In the genomic region with DNA sequence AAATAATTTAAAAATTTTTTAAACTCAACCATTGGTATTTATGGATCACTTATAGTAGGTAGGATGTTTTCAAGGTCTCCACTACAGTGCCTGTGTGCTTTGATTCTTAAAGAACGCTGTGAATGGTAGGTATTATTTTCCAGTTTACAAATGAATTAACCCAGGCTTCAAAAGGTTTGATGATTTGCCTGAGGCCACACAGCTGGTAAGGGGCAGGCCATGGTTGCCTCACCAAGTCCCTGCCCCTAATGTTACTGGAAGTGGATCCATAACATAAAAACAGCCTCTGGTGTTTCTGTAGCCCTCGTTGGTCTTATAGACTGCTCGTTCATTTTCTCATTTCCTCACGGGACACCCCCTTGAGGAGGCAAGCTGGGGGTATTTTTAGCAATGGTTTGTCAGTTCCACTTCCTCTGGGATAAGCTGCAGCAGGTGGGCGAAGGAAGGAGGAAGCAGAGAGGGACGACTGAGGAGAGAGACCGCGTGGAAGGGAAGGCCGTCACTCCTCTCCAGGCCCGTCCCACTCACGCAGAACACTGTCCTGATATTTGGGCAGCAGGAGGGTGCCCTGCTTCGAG, we compare ENCODE assay signal across 13 cellular contexts. TPM values are rescaled to one million over a fixed set of nuclear protein-coding genes. Genes with fewer than 3 reads are reported as not detected.
DNase-seq lines count a peak whose midpoint lies in the region; ATAC-seq and TF ChIP-seq lines count a peak whose summit lies in the region.
"Had no signal": no experiment of that assay in that cellular context is flagged by ENCODE, and none has a peak within 500 bp of the region (broad histone marks: within the 10 kb centered on the region; RNA-seq: fewer than 3 reads in every experiment).

No MANE protein-coding gene starts in this region.

- intact Hi-C loops in activated CD8-positive, alpha-beta T cell treated with anti-CD3 and anti-CD28 coated beads for 36 hours (cut with micrococcal nuclease), result loop anchor here (5.0 kb wide), 2 partner anchors 268 to 448 kb away; no protein-coding TSS in a partner anchor
- intact Hi-C loops in sciatic nerve (cut with DNase I), result no loop called here
- intact Hi-C loops in dorsolateral prefrontal cortex (cut with DNase I), result loop anchor here (5.0 to 10.0 kb wide), 5 partner anchors 83 to 445 kb away; a partner anchor contains a TSS

- no peak for TF ChIP-seq CTCF in activated CD8-positive, alpha-beta T cell treated with anti-CD3 and anti-CD28 coated beads for 36 hours (IDR thresholded peaks at IDR 0.05)
- no peak for TF ChIP-seq CTCF in dorsolateral prefrontal cortex (IDR thresholded peaks at IDR 0.05 in 54 of 56, conservative IDR thresholded peaks at IDR 0.05 in 2 of 56; ENCODE audit: low read depth in 1 of 56, partially characterized antibody in 56 of 56)

- peak overlapping the region in 1 of 3 donors; percentile 91 for H3K27ac Mint-ChIP-seq in IgD-negative memory B cell
- H3K27ac Mint-ChIP-seq in activated CD8-positive, alpha-beta T cell treated with anti-CD3 and anti-CD28 coated beads for 36 hours, result peak overlapping the region; percentile 58
- H3K27ac Mint-ChIP-seq: activated T-helper 17 cell treated with anti-CD3 and anti-CD28 coated beads, Interleukin-2, amount 50 U/mL, for 72 hours had no signal

- H3K27me3 Mint-ChIP-seq in IgD-negative memory B cell, result no peaks in the 10 kb centered on the region
- H3K27me3 Mint-ChIP-seq in activated CD8-positive, alpha-beta T cell treated with anti-CD3 and anti-CD28 coated beads for 36 hours, result no peaks in the 10 kb centered on the region
- H3K27me3 Mint-ChIP-seq: activated T-helper 17 cell treated with anti-CD3 and anti-CD28 coated beads, Interleukin-2, amount 50 U/mL, for 72 hours had no signal

- no peak for ATAC-seq in activated CD8-positive, alpha-beta T cell treated with anti-CD3 and anti-CD28 coated beads for 36 hours
- ATAC-seq in sciatic nerve, result peak; percentile 23
- ATAC-seq: A549; activated T-helper 17 cell treated with anti-CD3 and anti-CD28 coated beads, Interleukin-2, amount 50 U/mL, for 72 hours had no signal

- DNase-seq in SIG-M5 treated with dmso at 0.1 percent for 504 hours (lab: John Stamatoyannopoulos, UW; ENCODE audit: unreplicated experiment) (peak; percentile 41), SIG-M5 (lab: John Stamatoyannopoulos, UW) (no peak), sciatic nerve (ENCODE audit: low spot score) (no peak), dorsolateral prefrontal cortex (no peak), SW480 (ENCODE audit: low spot score) (no peak)
- no peak for DNase-seq in activated CD8-positive, alpha-beta T cell treated with anti-CD3 and anti-CD28 coated beads for 36 hours
- no peak for DNase-seq in stimulated activated naive CD4-positive, alpha-beta T cell (lab: John Stamatoyannopoulos, UW)
- DNase-seq: erythroblast; stimulated activated CD4-positive, alpha-beta T cell treated with anti-CD3 and anti-CD28 coated beads, Interleukin-12 subunit alpha, Interleukin-12 subunit beta, amount 100 ng/mL, for 4 hours had no signal

- no peak overlapping the region for H3K27ac ChIP-seq in dorsolateral prefrontal cortex
- H3K27ac ChIP-seq: A549, cardiac muscle cell had no signal

- H3K4me3 Mint-ChIP-seq in IgD-negative memory B cell, result peak overlapping the region in 3 of 4 donors; percentile 25 to 69 (median 57)
- H3K4me3 Mint-ChIP-seq in activated CD8-positive, alpha-beta T cell treated with anti-CD3 and anti-CD28 coated beads for 36 hours, result no peak overlapping the region

- no peaks in the 10 kb centered on the region for H3K27me3 ChIP-seq in dorsolateral prefrontal cortex
- H3K27me3 ChIP-seq: cardiac muscle cell had no signal

- POLR2A ChIA-PET in activated CD8-positive, alpha-beta T cell treated with anti-CD3 and anti-CD28 coated beads for 36 hours (lab: Charles Lee), result no interaction called here

- no peaks in the 10 kb centered on the region for H3K9me3 Mint-ChIP-seq in IgD-negative memory B cell
- H3K9me3 Mint-ChIP-seq in activated CD8-positive, alpha-beta T cell treated with anti-CD3 and anti-CD28 coated beads for 36 hours, result no peaks in the 10 kb centered on the region
- H3K9me3 Mint-ChIP-seq: activated T-helper 17 cell treated with anti-CD3 and anti-CD28 coated beads, Interleukin-2, amount 50 U/mL, for 72 hours had no signal

- H3K4me3 ChIP-seq in dorsolateral prefrontal cortex, result no peak overlapping the region
- H3K4me3 ChIP-seq: A549, cardiac muscle cell had no signal

- peaks cover 1% of the 10 kb centered on the region for H3K36me3 Mint-ChIP-seq in IgD-negative memory B cell
- peaks cover 2% of the 10 kb centered on the region for H3K36me3 Mint-ChIP-seq in activated CD8-positive, alpha-beta T cell treated with anti-CD3 and anti-CD28 coated beads for 36 hours (ENCODE audit: low read depth)

- H3K4me1 Mint-ChIP-seq in IgD-negative memory B cell, result peaks cover 27 to 40% (median 32%) of the 10 kb centered on the region in 3 donors
- H3K4me1 Mint-ChIP-seq in activated CD8-positive, alpha-beta T cell treated with anti-CD3 and anti-CD28 coated beads for 36 hours (ENCODE audit: low read depth), result peaks cover 34% of the 10 kb centered on the region

- CTCF ChIA-PET in activated CD8-positive, alpha-beta T cell treated with anti-CD3 and anti-CD28 coated beads for 36 hours (lab: Charles Lee), result no interaction called here

RNA-seq across cellular contexts. Expression of a gene that starts 32.9 kb away (rescaled TPM):
- 144 TPM for polyA plus RNA-seq in IgD-negative memory B cell
- total RNA-seq in activated CD8-positive, alpha-beta T cell treated with anti-CD3 and anti-CD28 coated beads for 36 hours, result 100 to 1,000 TPM; 324 to 332 TPM
- total RNA-seq in sciatic nerve (87.7 TPM), dorsolateral prefrontal cortex (100 to 1,000 TPM in 108 of 120 experiments, 10 to 100 TPM in 12; 75.7 to 174 (median 133) TPM)
